ENCODE assay signal across 7 cellular contexts in the genomic region with DNA sequence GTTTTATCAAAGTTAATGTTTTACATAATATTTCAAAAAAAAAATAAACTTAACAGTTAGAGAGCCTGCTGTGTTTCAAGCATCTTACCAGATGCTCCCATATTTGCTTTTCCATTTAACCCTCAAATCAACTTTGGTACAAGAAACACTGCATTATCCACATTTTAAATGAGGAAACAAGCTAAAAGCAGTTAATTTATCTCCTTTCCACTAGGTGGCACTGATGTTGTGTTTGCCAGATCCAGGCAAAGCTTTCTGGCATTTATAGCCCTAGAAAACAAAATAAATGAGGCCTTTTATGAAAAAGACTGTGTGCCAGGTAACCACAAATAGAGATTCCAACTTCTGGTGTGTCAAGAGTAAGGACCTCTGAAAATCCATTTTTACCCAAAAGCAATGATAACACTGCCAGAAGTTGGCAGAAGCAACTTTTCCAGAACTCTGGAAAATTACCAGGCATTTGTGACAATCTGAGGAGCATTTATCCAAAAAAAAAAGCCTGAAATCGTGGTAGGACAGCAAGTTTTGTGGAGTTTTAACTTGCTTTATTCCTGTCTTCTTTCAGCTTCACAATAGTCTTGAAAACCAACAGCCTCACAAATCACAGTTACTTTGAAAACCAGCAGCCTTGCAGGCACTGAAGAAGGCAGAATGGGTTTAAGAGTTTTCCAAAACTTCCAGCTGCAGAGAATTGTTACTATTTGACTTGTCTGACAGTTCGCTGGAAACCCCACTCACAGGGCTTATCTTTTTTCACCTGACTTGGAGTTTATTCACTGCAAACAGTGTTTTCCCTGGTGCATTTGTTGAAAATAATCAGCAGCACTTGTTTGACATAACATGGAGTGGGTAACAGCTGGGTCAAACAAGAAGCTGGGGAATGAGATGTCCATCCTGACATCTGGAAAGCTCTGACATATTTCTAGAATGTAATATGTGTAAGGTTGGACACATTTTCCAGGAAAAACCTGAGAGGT. TPM values are rescaled to one million over a fixed set of nuclear protein-coding genes. Genes with fewer than 3 reads are reported as not detected.
DNase-seq lines count a peak whose midpoint lies in the region; ATAC-seq and TF ChIP-seq lines count a peak whose summit lies in the region.

No MANE protein-coding gene starts in this region.

- H3F3A ChIP-seq in DOHH2 (ENCODE audit: control insufficient read depth, insufficient read depth): 0 out of 2 replicates have a peak, but pooled peaks cover 2% of the 10 kb centered on the region

- no peaks in the 10 kb centered on the region for H3K9me2 ChIP-seq in DOHH2 (replicated peaks; ENCODE audit: control insufficient read depth, low read length)

- intact Hi-C loops in mucosa of descending colon (cut with DNase I, micrococcal nuclease): loop anchor here (10.0 kb wide), 2 partner anchors 282 to 292 kb away; a partner anchor contains a TSS

- H3K4me2 ChIP-seq in DOHH2 (ENCODE audit: low read length): no peak overlapping the region

- peaks cover 12% of the 10 kb centered on the region for H3K4me1 ChIP-seq in DOHH2 (ENCODE audit: control insufficient read depth, low read length)
- no peaks in the 10 kb centered on the region for H3K4me1 ChIP-seq in mucosa of descending colon (ENCODE audit: low read depth)

- H3K4me3 ChIP-seq in DOHH2 (ENCODE audit: low read length): no peak overlapping the region
- no peak overlapping the region for H3K4me3 ChIP-seq in mucosa of descending colon

- peaks cover 58% of the 10 kb centered on the region for H3K79me2 ChIP-seq in DOHH2 (ENCODE audit: control insufficient read depth, low read length)

- peak; percentile 59 for DNase-seq in RPMI7951 (ENCODE audit: low read depth)
- DNase-seq in effector CD4-positive, alpha-beta T cell: peak; percentile 8
- no peak for DNase-seq in mucosa of descending colon

- peak; percentile 66 for TF ChIP-seq RAD21 in Ishikawa (IDR thresholded peaks at IDR 0.05; ENCODE audit: low read depth)

- H3K36me3 ChIP-seq in DOHH2 (ENCODE audit: control insufficient read depth, low read length) (peaks cover 44% of the 10 kb centered on the region), mucosa of descending colon (ENCODE audit: low read depth) (no peaks in the 10 kb centered on the region)

- TF ChIP-seq CTCF in DOHH2 (IDR thresholded peaks at IDR 0.05; ENCODE audit: low read depth, low read length, poor library complexity, severe bottlenecking): peak; percentile 78
- TF ChIP-seq CTCF in mucosa of descending colon (IDR thresholded peaks at IDR 0.05): peak; percentile 14

- ATAC-seq in mucosa of descending colon (peak; percentile 62), GM21390 (IDR thresholded peaks at IDR 0.05; ENCODE audit: unreplicated experiment) (no peak), GM21447 (IDR thresholded peaks at IDR 0.05; ENCODE audit: unreplicated experiment) (no peak)

- H3K27me3 ChIP-seq in DOHH2 (ENCODE audit: control insufficient read depth, low read length): no peaks in the 10 kb centered on the region

- H3K27ac ChIP-seq in DOHH2 (ENCODE audit: low read depth, low read length): no peak overlapping the region

- no peak for TF ChIP-seq EP300 in Ishikawa (IDR thresholded peaks at IDR 0.05; ENCODE audit: borderline replicate concordance)

- H3K9me3 ChIP-seq in DOHH2 (ENCODE audit: control insufficient read depth, insufficient read depth, low read length) (no peaks in the 10 kb centered on the region), mucosa of descending colon (no peaks in the 10 kb centered on the region)

- peaks cover 7% of the 10 kb centered on the region; the same call in 1 of the 2 replicates for H4K20me1 ChIP-seq in DOHH2 (ENCODE audit: control insufficient read depth, insufficient read depth, low read depth, low read length)

TF ChIP-seq in Ishikawa, 13 proteins besides CTCF, POLR2A, EP300 and RAD21:
- TF ChIP-seq, protein P1, sequence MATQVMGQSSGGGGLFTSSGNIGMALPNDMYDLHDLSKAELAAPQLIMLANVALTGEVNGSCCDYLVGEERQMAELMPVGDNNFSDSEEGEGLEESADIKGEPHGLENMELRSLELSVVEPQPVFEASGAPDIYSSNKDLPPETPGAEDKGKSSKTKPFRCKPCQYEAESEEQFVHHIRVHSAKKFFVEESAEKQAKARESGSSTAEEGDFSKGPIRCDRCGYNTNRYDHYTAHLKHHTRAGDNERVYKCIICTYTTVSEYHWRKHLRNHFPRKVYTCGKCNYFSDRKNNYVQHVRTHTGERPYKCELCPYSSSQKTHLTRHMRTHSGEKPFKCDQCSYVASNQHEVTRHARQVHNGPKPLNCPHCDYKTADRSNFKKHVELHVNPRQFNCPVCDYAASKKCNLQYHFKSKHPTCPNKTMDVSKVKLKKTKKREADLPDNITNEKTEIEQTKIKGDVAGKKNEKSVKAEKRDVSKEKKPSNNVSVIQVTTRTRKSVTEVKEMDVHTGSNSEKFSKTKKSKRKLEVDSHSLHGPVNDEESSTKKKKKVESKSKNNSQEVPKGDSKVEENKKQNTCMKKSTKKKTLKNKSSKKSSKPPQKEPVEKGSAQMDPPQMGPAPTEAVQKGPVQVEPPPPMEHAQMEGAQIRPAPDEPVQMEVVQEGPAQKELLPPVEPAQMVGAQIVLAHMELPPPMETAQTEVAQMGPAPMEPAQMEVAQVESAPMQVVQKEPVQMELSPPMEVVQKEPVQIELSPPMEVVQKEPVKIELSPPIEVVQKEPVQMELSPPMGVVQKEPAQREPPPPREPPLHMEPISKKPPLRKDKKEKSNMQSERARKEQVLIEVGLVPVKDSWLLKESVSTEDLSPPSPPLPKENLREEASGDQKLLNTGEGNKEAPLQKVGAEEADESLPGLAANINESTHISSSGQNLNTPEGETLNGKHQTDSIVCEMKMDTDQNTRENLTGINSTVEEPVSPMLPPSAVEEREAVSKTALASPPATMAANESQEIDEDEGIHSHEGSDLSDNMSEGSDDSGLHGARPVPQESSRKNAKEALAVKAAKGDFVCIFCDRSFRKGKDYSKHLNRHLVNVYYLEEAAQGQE (IDR thresholded peaks at IDR 0.05; ENCODE audit: low read depth): no peak
- TF ChIP-seq TCF12 (IDR thresholded peaks at IDR 0.05; ENCODE audit: low read depth) (no peak), CREB1 (IDR thresholded peaks at IDR 0.05; ENCODE audit: low read depth) (no peak)

RNA-seq across cellular contexts. Expression of a gene that starts 9.2 kb away (rescaled TPM):
- total RNA-seq in RPMI7951 (2014; rRNA removed; shearing (Covaris generic)): 72.1 and 87.6 TPM in 2 replicates
- total RNA-seq in mucosa of descending colon: 100 to 1,000 TPM; 111 to 206 (median 152) TPM

RNA-seq across cellular contexts. Expression of a gene that starts 10.1 kb away (rescaled TPM):
- total RNA-seq in RPMI7951 (2014; rRNA removed; shearing (Covaris generic)): 66.8 and 99.6 TPM in 2 replicates
- total RNA-seq in mucosa of descending colon: 10 to 100 TPM; 27.5 to 37.7 (median 33.2) TPM

RNA-seq across cellular contexts. Expression of a gene that starts 22.7 kb away (rescaled TPM):
- 6.2 and 9.4 TPM in 2 replicates for total RNA-seq in RPMI7951 (2014; rRNA removed; shearing (Covaris generic))
- total RNA-seq in mucosa of descending colon: 1 to 10 TPM; 2.3 to 3.4 (median 3.2) TPM

Comparison
In these comparisons a context has a peak if more than half of its experiments do, and no peak if none do; other contexts are left out.
1. DNase-seq: peak in RPMI7951 (single experiment) and effector CD4-positive, alpha-beta T cell (single experiment); none in mucosa of descending colon (0 of 3).